In the genomic region with DNA sequence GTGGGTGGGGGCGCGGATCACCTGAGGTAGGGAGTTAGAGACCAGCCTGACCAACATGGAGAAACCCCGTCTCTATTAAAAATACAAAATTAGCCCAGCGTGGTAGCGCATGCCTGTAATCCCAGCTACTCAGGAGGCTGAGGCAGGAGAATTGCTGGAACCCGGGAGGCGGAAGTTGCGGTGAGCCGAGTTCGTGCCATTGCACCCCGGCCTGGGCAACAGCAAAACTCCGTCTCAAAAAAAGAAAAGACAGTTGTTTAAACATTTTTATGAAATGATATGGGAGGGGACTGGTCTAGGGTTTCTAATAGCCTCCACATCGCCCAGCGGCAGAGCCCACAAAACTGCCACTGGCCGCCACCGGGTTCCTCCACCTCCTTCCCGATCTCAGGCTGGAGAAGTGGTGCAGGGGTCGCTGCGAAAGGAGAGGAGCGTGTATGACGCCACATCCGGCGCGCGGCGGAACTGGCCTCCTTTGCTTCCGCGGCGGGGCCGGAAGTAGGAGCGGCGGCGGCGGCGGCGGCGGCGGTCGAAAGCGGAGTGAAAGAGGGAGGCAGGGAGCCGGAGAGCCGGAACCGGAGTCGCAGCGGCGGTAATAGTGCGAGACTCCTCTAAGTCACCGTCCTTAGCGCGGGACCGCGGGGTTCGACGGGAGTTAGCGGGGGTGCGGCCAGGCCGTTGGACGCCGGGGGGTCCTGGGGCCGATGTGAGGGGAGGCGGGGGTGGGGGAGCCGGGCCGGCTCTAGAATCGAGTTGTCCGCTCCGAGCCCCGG, we compare ENCODE assay signal across 8 cellular contexts. TPM values are rescaled to one million over a fixed set of nuclear protein-coding genes. Genes with fewer than 3 reads are reported as not detected.
DNase-seq lines count a peak whose midpoint lies in the region; ATAC-seq lines count a peak whose summit lies in the region.

TSS of gene PPP4C (plus strand) at position 492 of the 773 bp plus-strand sequence. CDS start 384 bp downstream, outside the sequence.

- ATAC-seq in HG03280 (IDR thresholded peaks at IDR 0.05; ENCODE audit: unreplicated experiment), result peak; percentile 83
- ATAC-seq in left colon, result peak; percentile 91

- peak within 1 kb of the TSS; percentile 85 for H3K27ac ChIP-seq in cingulate gyrus (ENCODE audit: low read depth, low read length)

- DNase-seq in NCI-H2081 (lab: John Stamatoyannopoulos, UW), result peak; percentile 74 to 82
- no peak for DNase-seq in NCI-H2081 treated with DMSO at 0.1 percent for 48 hours (lab: John Stamatoyannopoulos, UW)
- peak; percentile 61 to 92 for DNase-seq in NCI-H526 (lab: John Stamatoyannopoulos, UW)
- DNase-seq in activated CD4-positive, alpha-beta T cell treated with anti-CD3 and anti-CD28 coated beads for 48 hours, result peak; percentile 95
- DNase-seq in left colon, result peak; percentile 90 to 95
- DNase-seq in stimulated activated CD4-positive, alpha-beta T cell treated with anti-CD3 and anti-CD28 coated beads, Interleukin-1b, Interleukin-23, amount 100 ng/mL, for 4 hours (ENCODE audit: low read depth in 2 of 2), result peak; percentile 78 to 86

- intact Hi-C loops in left colon (cut with DNase I, micrococcal nuclease), result no loop called here

RNA-seq across cellular contexts. Expression of gene PPP4C, which starts in this region (rescaled TPM):
- 100 to 1,000 TPM; 101 to 106 TPM for total RNA-seq in left colon
